Comparison of ENCODE assay signal across 33 cellular contexts in genomic region chr5:38885208-38885607, GRCh38. TPM values are rescaled to one million over a fixed set of nuclear protein-coding genes. Genes with fewer than 3 reads are reported as not detected.
DNase-seq lines count a peak whose midpoint lies in the region; ATAC-seq and TF ChIP-seq lines count a peak whose summit lies in the region.
"Had no signal": no experiment of that assay in that cellular context is flagged by ENCODE, and none has a peak within 500 bp of the region (broad histone marks: within the 10 kb centered on the region; RNA-seq: fewer than 3 reads in every experiment).

No MANE protein-coding gene starts in this region.

- H3K9me3 Mint-ChIP-seq in activated CD4-positive, alpha-beta T cell treated with anti-CD3 and anti-CD28 coated beads, Interleukin-2, amount 10 ng/mL, durations not matched to agents 24 days and 14 days, result no peaks in the 10 kb centered on the region
- H3K9me3 Mint-ChIP-seq: CD14-positive monocyte; CD4-positive, alpha-beta memory T cell; CD4-positive, alpha-beta T cell; CD8-positive, alpha-beta memory T cell; CD8-positive, alpha-beta T cell had no signal

- intact Hi-C loops in activated CD4-positive, alpha-beta T cell treated with anti-CD3 and anti-CD28 coated beads, Interleukin-2, amount 10 ng/mL, durations not matched to agents 24 days and 14 days (cut with micrococcal nuclease), result no loop called here
- intact Hi-C loops in left lung (cut with DNase I), result no loop called here
- intact Hi-C loops in upper lobe of right lung (cut with DNase I), result no loop called here

- H3K4me1 ChIP-seq in left lung, result peaks cover 0 to 8% of the 10 kb centered on the region in 2 donors
- H3K4me1 ChIP-seq in upper lobe of right lung, result peaks cover 4% of the 10 kb centered on the region
- H3K4me1 ChIP-seq: A549, BE2C, Caco-2 had no signal

- H3K4me1 Mint-ChIP-seq in activated CD4-positive, alpha-beta T cell treated with anti-CD3 and anti-CD28 coated beads, Interleukin-2, amount 10 ng/mL, durations not matched to agents 24 days and 14 days, result no peaks in the 10 kb centered on the region
- H3K4me1 Mint-ChIP-seq: B cell; CD14-positive monocyte; CD8-positive, alpha-beta memory T cell had no signal

- H3K36me3 Mint-ChIP-seq in activated CD4-positive, alpha-beta T cell treated with anti-CD3 and anti-CD28 coated beads, Interleukin-2, amount 10 ng/mL, durations not matched to agents 24 days and 14 days (ENCODE audit: low read depth), result no peaks in the 10 kb centered on the region
- H3K36me3 Mint-ChIP-seq: CD14-positive monocyte; CD4-positive, alpha-beta memory T cell; CD4-positive, CD25-positive, alpha-beta regulatory T cell; CD8-positive, alpha-beta memory T cell; CD8-positive, alpha-beta T cell had no signal

- peaks cover 9% of the 10 kb centered on the region for H3K27me3 Mint-ChIP-seq in activated CD4-positive, alpha-beta T cell treated with anti-CD3 and anti-CD28 coated beads, Interleukin-2, amount 10 ng/mL, durations not matched to agents 24 days and 14 days
- H3K27me3 Mint-ChIP-seq: B cell had no signal

- no peak overlapping the region for H3K27ac Mint-ChIP-seq in activated CD4-positive, alpha-beta T cell treated with anti-CD3 and anti-CD28 coated beads, Interleukin-2, amount 10 ng/mL, durations not matched to agents 24 days and 14 days
- H3K27ac Mint-ChIP-seq: B cell; CD14-positive monocyte; CD4-positive, alpha-beta memory T cell; CD4-positive, alpha-beta T cell; CD4-positive, CD25-positive, alpha-beta regulatory T cell; CD8-positive, alpha-beta memory T cell; CD8-positive, alpha-beta T cell had no signal

- H3K36me3 ChIP-seq in left lung (peaks cover 0 to 56% of the 10 kb centered on the region in 2 donors), upper lobe of right lung (peaks cover 66% of the 10 kb centered on the region)
- H3K36me3 ChIP-seq: BE2C; BLaER1; BLaER1 treated with 17β-estradiol and CSF1 and Interleukin-3, amounts not matched to agents 10 nM and 100 nM had no signal

- peak; percentile 8 for DNase-seq in activated CD4-positive, alpha-beta T cell treated with anti-CD3 and anti-CD28 coated beads, Interleukin-2, amount 10 ng/mL, durations not matched to agents 24 days and 14 days
- DNase-seq in activated CD4-positive, alpha-beta T cell treated with anti-CD3 and anti-CD28 coated beads, Interleukin-2, amount 50 U/mL, for 48 hours, result no peak
- DNase-seq in left lung, result no peak
- no peak for DNase-seq in upper lobe of right lung
- DNase-seq in NCI-H1436 treated with DMSO at 0.1 percent for 48 hours (lab: John Stamatoyannopoulos, UW), result no peak
- DNase-seq in effector CD8-positive, alpha-beta T cell (lab: John Stamatoyannopoulos, UW), result no peak
- DNase-seq: 8988T; ACHN; AML-193; BE2C; C1 segment of cervical spinal cord; Caco-2; Calu3; CD4-positive, alpha-beta memory T cell; CD4-positive, alpha-beta T cell; CD4-positive, CD25-positive, alpha-beta regulatory T cell; CD8-positive, alpha-beta memory T cell; CD8-positive, alpha-beta T cell; COR-L47; DMS 273 treated with DMSO at 0.1 percent for 48 hours; DMS153; DMS53; DMS79; DMS79 treated with DMSO at 0.1 percent for 48 hours; DND-41; EL had no signal

- no peaks in the 10 kb centered on the region for H3K27me3 ChIP-seq in left lung
- no peaks in the 10 kb centered on the region for H3K27me3 ChIP-seq in upper lobe of right lung
- H3K27me3 ChIP-seq: BLaER1 had no signal

- no peaks in the 10 kb centered on the region for H3K9me3 ChIP-seq in left lung
- no peaks in the 10 kb centered on the region for H3K9me3 ChIP-seq in upper lobe of right lung
- H3K9me3 ChIP-seq: A549; BE2C; BLaER1; BLaER1 treated with 17β-estradiol and CSF1 and Interleukin-3, amounts not matched to agents 10 nM and 100 nM; Caco-2 had no signal

- ATAC-seq in left lung (peak; percentile 67), upper lobe of right lung (peak; percentile 54)
- ATAC-seq: A549; CD8-positive, alpha-beta T cell had no signal

- H3K27ac ChIP-seq in left lung, result no peak overlapping the region
- no peak overlapping the region for H3K27ac ChIP-seq in upper lobe of right lung
- H3K27ac ChIP-seq: 22Rv1; A549; BLaER1; BLaER1 treated with 17β-estradiol and CSF1 and Interleukin-3, amounts not matched to agents 10 nM and 100 nM; C4-2B had no signal

- TF ChIP-seq CTCF in left lung (IDR thresholded peaks at IDR 0.05) (no peak), upper lobe of right lung (IDR thresholded peaks at IDR 0.05) (no peak)

- H3K4me3 ChIP-seq in left lung, result no peak overlapping the region
- H3K4me3 ChIP-seq in upper lobe of right lung, result no peak overlapping the region
- H3K4me3 ChIP-seq: A549; BLaER1; BLaER1 treated with 17β-estradiol and CSF1 and Interleukin-3, amounts not matched to agents 10 nM and 100 nM had no signal

- H3K4me3 Mint-ChIP-seq in activated CD4-positive, alpha-beta T cell treated with anti-CD3 and anti-CD28 coated beads, Interleukin-2, amount 10 ng/mL, durations not matched to agents 24 days and 14 days, result no peak overlapping the region
- H3K4me3 Mint-ChIP-seq: B cell; CD14-positive monocyte; CD4-positive, alpha-beta memory T cell; CD4-positive, alpha-beta T cell; CD8-positive, alpha-beta memory T cell; CD8-positive, alpha-beta T cell had no signal

RNA-seq across cellular contexts. Expression of gene OSMR, which starts 39.4 kb away (rescaled TPM):
- not detected in 2 replicates for total RNA-seq in activated CD4-positive, alpha-beta T cell treated with anti-CD3 and anti-CD28 coated beads, Interleukin-2, amount 10 ng/mL, durations not matched to agents 24 days and 14 days
- total RNA-seq in left lung, result 100 to 1,000 TPM in 1 of 2 donors, 10 to 100 TPM in 1; 87.8 to 103 TPM
- total RNA-seq in upper lobe of right lung, result 85.6 TPM
- total RNA-seq: B cell; CD4-positive, alpha-beta memory T cell; CD4-positive, alpha-beta T cell; CD4-positive, CD25-positive, alpha-beta regulatory T cell; CD8-positive, alpha-beta memory T cell; CD8-positive, alpha-beta T cell had no signal

Comparison
In these comparisons a context has a peak if more than half of its experiments do, and no peak if none do; other contexts are left out.
1. RNA of gene OSMR, which starts 39.4 kb away (total RNA-seq): 87.8 to 103 TPM in left lung and 85.6 TPM in upper lobe of right lung (single experiment); not detected in activated CD4-positive, alpha-beta T cell treated with anti-CD3 and anti-CD28 coated beads, Interleukin-2, amount 10 ng/mL, durations not matched to agents 24 days and 14 days; every median in the first group is over 10 times any median in the second.